Comparison of ENCODE assay signal across 13 cellular contexts in genomic region chr5:156474251-156474650, GRCh38.
DNase-seq lines count a peak whose midpoint lies in the region; ATAC-seq, FAIRE-seq and TF ChIP-seq lines count a peak whose summit lies in the region.
"Had no signal": no experiment of that assay in that cellular context is flagged by ENCODE, and none has a peak within 500 bp of the region (broad histone marks: within the 10 kb centered on the region; RNA-seq: fewer than 3 reads in every experiment).

No MANE protein-coding gene starts in this region.

- ATAC-seq in A549 (peak in 1 of 2 experiments; percentile 70; a peak in 3 of 6 replicates), gastroesophageal sphincter (peak; percentile 73), GM21619 (IDR thresholded peaks at IDR 0.05; ENCODE audit: unreplicated experiment) (no peak)

- H3K79me2 ChIP-seq in SK-N-SH (ENCODE audit: insufficient read depth): no peaks in the 10 kb centered on the region

- CTCF ChIA-PET in A549 (lab: Yijun Ruan, JAX): no interaction called here
- CTCF ChIA-PET in SK-N-SH (lab: Yijun Ruan, JAX): no interaction called here

- POLR2A ChIA-PET in A549 (lab: Yijun Ruan, JAX): no interaction called here
- POLR2A ChIA-PET in SK-N-SH (lab: Yijun Ruan, JAX): no interaction called here

- TF ChIP-seq EP300 in A549 (IDR thresholded peaks at IDR 0.05) (no peak), gastroesophageal sphincter (IDR thresholded peaks at IDR 0.05) (no peak), SK-N-SH (IDR thresholded peaks at IDR 0.05; ENCODE audit: borderline replicate concordance in 1 of 2, low read depth in 1 of 2, low read length in 1 of 2) (no peak)

- no peaks in the 10 kb centered on the region for H3K36me3 Mint-ChIP-seq in activated CD4-positive, alpha-beta T cell treated with anti-CD3 and anti-CD28 coated beads, Interleukin-2, amount 10 ng/mL, durations not matched to agents 24 days and 14 days (ENCODE audit: low read depth)

- TF ChIP-seq RAD21 in A549 (conservative IDR thresholded peaks at IDR 0.05 in 1 of 2, IDR thresholded peaks at IDR 0.05 in 1 of 2) (no peak), SK-N-SH (IDR thresholded peaks at IDR 0.05; ENCODE audit: low read length) (no peak)

- H3F3A ChIP-seq in SK-N-SH (replicated peaks; ENCODE audit: insufficient read depth): no peaks in the 10 kb centered on the region

- no peaks in the 10 kb centered on the region for H3K4me1 Mint-ChIP-seq in activated CD4-positive, alpha-beta T cell treated with anti-CD3 and anti-CD28 coated beads, Interleukin-2, amount 10 ng/mL, durations not matched to agents 24 days and 14 days

- H3K4me3 Mint-ChIP-seq in activated CD4-positive, alpha-beta T cell treated with anti-CD3 and anti-CD28 coated beads, Interleukin-2, amount 10 ng/mL, durations not matched to agents 24 days and 14 days: no peak overlapping the region
- H3K4me3 Mint-ChIP-seq: dendritic cell treated with granulocyte-macrophage colony-stimulating factor and Interleukin-4, amounts not matched to agents 40 ng/mL and 50 ng/mL, for 4 days; T-helper 1 cell treated with Interleukin-12 subunit alpha and Interleukin-12 subunit beta and Interleukin-4 antibody, amounts not matched to agents 30 μg/mL and 1 μg/mL, for 36 hours had no signal

- H3K9me3 ChIP-seq in A549: no peaks in the 10 kb centered on the region
- H3K9me3 ChIP-seq in gastroesophageal sphincter: no peaks in the 10 kb centered on the region
- H3K9me3 ChIP-seq in SK-N-SH: no peaks in the 10 kb centered on the region

- peaks cover 1% of the 10 kb centered on the region for H3K27me3 Mint-ChIP-seq in activated CD4-positive, alpha-beta T cell treated with anti-CD3 and anti-CD28 coated beads, Interleukin-2, amount 10 ng/mL, durations not matched to agents 24 days and 14 days
- H3K27me3 Mint-ChIP-seq: dendritic cell treated with granulocyte-macrophage colony-stimulating factor and Interleukin-4, amounts not matched to agents 40 ng/mL and 50 ng/mL, for 4 days had no signal

- no peaks in the 10 kb centered on the region for H4K20me1 ChIP-seq in SK-N-SH (ENCODE audit: insufficient read depth)

- DNase-seq in A549 (ENCODE audit: low read depth in 1 of 2, low spot score in 1 of 2): no peak
- peak; percentile 71 for DNase-seq in NCI-H69 (lab: John Stamatoyannopoulos, UW)
- DNase-seq in nucleus accumbens (lab: John Stamatoyannopoulos, UW): peak in 46 of 56 donors; percentile 1 to 73 (median 28)
- DNase-seq in activated CD4-positive, alpha-beta T cell treated with anti-CD3 and anti-CD28 coated beads, Interleukin-2, amount 10 ng/mL, durations not matched to agents 24 days and 14 days: no peak
- no peak for DNase-seq in cortex of kidney (lab: John Stamatoyannopoulos, UW)
- no peak for DNase-seq in SK-N-SH
- DNase-seq: activated CD8-positive, alpha-beta memory T cell treated with anti-CD3 and anti-CD28 coated beads, Interleukin-2, amount 50 U/mL, for 4 hours; NCI-H510A; stimulated activated CD8-positive, alpha-beta memory T cell treated with anti-CD3 and anti-CD28 coated beads, Interleukin-4, amount 100 ng/mL, for 48 hours had no signal

- TF ChIP-seq CTCF in A549 (IDR thresholded peaks at IDR 0.05) (no peak), gastroesophageal sphincter (IDR thresholded peaks at IDR 0.05) (no peak), SK-N-SH (IDR thresholded peaks at IDR 0.05) (no peak)

- H3K27me3 ChIP-seq in gastroesophageal sphincter (no peaks in the 10 kb centered on the region), SK-N-SH (ENCODE audit: insufficient read depth) (no peaks in the 10 kb centered on the region)

- H3K9me3 Mint-ChIP-seq in activated CD4-positive, alpha-beta T cell treated with anti-CD3 and anti-CD28 coated beads, Interleukin-2, amount 10 ng/mL, durations not matched to agents 24 days and 14 days: no peaks in the 10 kb centered on the region
- H3K9me3 Mint-ChIP-seq: dendritic cell treated with granulocyte-macrophage colony-stimulating factor and Interleukin-4, amounts not matched to agents 40 ng/mL and 50 ng/mL, for 4 days had no signal

- H2AFZ ChIP-seq in SK-N-SH (ENCODE audit: low read depth): no peak overlapping the region

- H3K27ac ChIP-seq in A549 (peak overlapping the region; percentile 69 to 81), gastroesophageal sphincter (peak overlapping the region; percentile 64 to 81 (median 79)), SK-N-SH (ENCODE audit: low read depth in 2 of 2, low read length in 1 of 2) (no peak overlapping the region)

- no peak for FAIRE-seq in A549 (lab: Jason Lieb, UNC)

- 72% methylated on average over 5 of the region's 5 CpGs for WGBS in A549 (ENCODE audit: missing lambda C conversion rate)
- 10 to 20% methylated on average over 1 to 5 of the region's 5 CpGs for WGBS in gastroesophageal sphincter (ENCODE audit: low coverage in 1 of 2), 2 donors
- 75% methylated on average over 4 of the region's 5 CpGs for WGBS in SK-N-SH (ENCODE audit: low lambda C conversion rate)

- H3K4me1 ChIP-seq in A549 (peaks cover 45% of the 10 kb centered on the region), gastroesophageal sphincter (peaks cover 13 to 74% (median 22%) of the 10 kb centered on the region in 3 donors), SK-N-SH (ENCODE audit: control insufficient read depth in 1 of 2, insufficient read depth in 2 of 2, low read depth in 1 of 2, low read length in 1 of 2) (peaks cover 0 to 3% of the 10 kb centered on the region in 2 experiments; a peak in 1 of 4 replicates)

- H3K4me2 ChIP-seq in A549 (peak overlapping the region; percentile 73), SK-N-SH (no peak overlapping the region)

- H3K9me2 ChIP-seq in SK-N-SH: no peaks in the 10 kb centered on the region

- H3K4me3 ChIP-seq in A549 (no peak overlapping the region), gastroesophageal sphincter (no peak overlapping the region), SK-N-SH (ENCODE audit: low read depth in 2 of 2, low read length in 1 of 2) (no peak overlapping the region)

- H3K36me3 ChIP-seq in gastroesophageal sphincter: no peaks in the 10 kb centered on the region
- no peaks in the 10 kb centered on the region for H3K36me3 ChIP-seq in SK-N-SH (replicated peaks in 1 of 2; ENCODE audit: control insufficient read depth in 1 of 2, insufficient read depth in 2 of 2, low read length in 1 of 2)

- TF ChIP-seq POLR2A in A549 (IDR thresholded peaks at IDR 0.05; ENCODE audit: low read length): no peak
- TF ChIP-seq POLR2A in gastroesophageal sphincter (IDR thresholded peaks at IDR 0.05): no peak

- no peak overlapping the region for H3K9ac ChIP-seq in SK-N-SH

- intact Hi-C loops in activated CD4-positive, alpha-beta T cell treated with anti-CD3 and anti-CD28 coated beads, Interleukin-2, amount 10 ng/mL, durations not matched to agents 24 days and 14 days (cut with micrococcal nuclease): no loop called here

- no peak overlapping the region for H3K27ac Mint-ChIP-seq in activated CD4-positive, alpha-beta T cell treated with anti-CD3 and anti-CD28 coated beads, Interleukin-2, amount 10 ng/mL, durations not matched to agents 24 days and 14 days
- H3K27ac Mint-ChIP-seq: dendritic cell treated with granulocyte-macrophage colony-stimulating factor and Interleukin-4, amounts not matched to agents 40 ng/mL and 50 ng/mL, for 4 days; T-helper 1 cell treated with Interleukin-12 subunit alpha and Interleukin-12 subunit beta and Interleukin-4 antibody, amounts not matched to agents 30 μg/mL and 1 μg/mL, for 36 hours had no signal

TF ChIP-seq in A549, 52 proteins besides CTCF, POLR2A, EP300 and RAD21 (continues in another document):
- TF ChIP-seq CHD2 (IDR thresholded peaks at IDR 0.05; ENCODE audit: low read length, partially characterized antibody) (no peak), NR3C1 (IDR thresholded peaks at IDR 0.05) (no peak), PHF8 (IDR thresholded peaks at IDR 0.05; ENCODE audit: borderline replicate concordance, low read depth) (no peak), PBX3 (IDR thresholded peaks at IDR 0.05) (no peak), HEYL (CRISPR knock-in tag; IDR thresholded peaks at IDR 0.05) (no peak)

TF ChIP-seq in SK-N-SH, 30 proteins besides CTCF, POLR2A, EP300 and RAD21 (continues in another document):
- TF ChIP-seq PBX3 (IDR thresholded peaks at IDR 0.05) (no peak), USF1 (IDR thresholded peaks at IDR 0.05; ENCODE audit: borderline replicate concordance, low read depth) (no peak), EZH2phosphoT487 (IDR thresholded peaks at IDR 0.05; ENCODE audit: borderline replicate concordance, low read depth) (no peak), FOSL2 (IDR thresholded peaks at IDR 0.05; ENCODE audit: borderline replicate concordance, low read depth) (no peak), POLR2AphosphoS5 (IDR thresholded peaks at IDR 0.05; ENCODE audit: low read depth, low read length) (no peak), SIN3A (IDR thresholded peaks at IDR 0.05; ENCODE audit: borderline replicate concordance, low read depth, low read length) (no peak), USF2 (IDR thresholded peaks at IDR 0.05; ENCODE audit: borderline replicate concordance, low read depth, low read length) (no peak), FOXJ3 (CRISPR knock-in tag; IDR thresholded peaks at IDR 0.05) (no peak), RFX5 (IDR thresholded peaks at IDR 0.05; ENCODE audit: low read length) (no peak), NRF1 (IDR thresholded peaks at IDR 0.05; ENCODE audit: low read depth, low read length) (no peak), RCOR1 (IDR thresholded peaks at IDR 0.05; ENCODE audit: low read length) (no peak)

Comparison
In these comparisons a context has a peak if more than half of its experiments do, and no peak if none do; other contexts are left out.
1. DNase-seq: peak in NCI-H69 (single experiment) and nucleus accumbens (46 of 56); none in A549 (0 of 2), activated CD4-positive, alpha-beta T cell treated with anti-CD3 and anti-CD28 coated beads, Interleukin-2, amount 10 ng/mL, durations not matched to agents 24 days and 14 days (single experiment), cortex of kidney (single experiment) and SK-N-SH (single experiment).
2. H3K27ac ChIP-seq: peak in A549 (2 of 2) and gastroesophageal sphincter (4 of 4); none in SK-N-SH (0 of 2).